In the genomic region with DNA sequence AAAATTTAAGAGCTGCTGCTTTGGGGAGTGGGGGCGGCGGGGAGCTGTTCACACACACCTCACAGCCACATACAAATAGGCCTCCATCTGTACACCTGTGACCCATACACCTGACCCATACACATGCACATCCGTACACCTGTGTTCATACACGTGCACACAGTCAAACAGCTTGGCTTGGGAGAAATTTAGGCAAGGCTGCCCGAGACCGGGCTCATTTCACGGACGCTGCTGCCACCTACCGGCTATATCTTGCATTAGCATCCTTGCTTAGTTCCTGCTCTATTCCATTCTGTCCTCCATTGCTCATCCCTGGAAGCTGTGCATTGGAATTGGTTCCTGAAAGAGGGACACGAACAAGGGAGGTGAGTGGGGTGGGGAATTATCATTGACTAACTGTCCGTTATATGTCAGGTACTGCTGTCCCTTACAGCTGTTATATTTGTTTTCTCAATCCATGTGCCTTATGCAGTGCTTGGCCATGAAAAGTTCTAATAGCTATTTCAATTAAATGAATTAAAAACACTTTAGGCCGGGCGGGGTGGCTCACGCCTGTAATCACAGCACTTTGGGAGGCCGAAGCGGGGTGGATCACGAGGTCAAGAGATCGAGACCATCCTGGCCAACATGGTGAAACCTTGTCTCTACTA, we compare ENCODE assay signal across 8 cellular contexts. TPM values are rescaled to one million over a fixed set of nuclear protein-coding genes. Genes with fewer than 3 reads are reported as not detected.
DNase-seq lines count a peak whose midpoint lies in the region; ATAC-seq, FAIRE-seq and TF ChIP-seq lines count a peak whose summit lies in the region.

No MANE protein-coding gene starts in this region.

- peak; percentile 74 to 76 for ATAC-seq in activated T-cell treated with anti-CD3 and anti-CD28 coated beads, Interleukin-2, amount 50 U/mL, for 4 hours
- ATAC-seq in HG03565 (IDR thresholded peaks at IDR 0.05; ENCODE audit: unreplicated experiment), result no peak

- peaks cover 5% of the 10 kb centered on the region for H3K4me1 Mint-ChIP-seq in activated T-cell treated with anti-CD3 and anti-CD28 coated beads, Interleukin-2, amount 50 U/mL, for 4 hours (ENCODE audit: low read depth)
- H3K4me1 Mint-ChIP-seq in neural crest cell, result peaks cover 5% of the 10 kb centered on the region

- no peaks in the 10 kb centered on the region for H3K36me3 Mint-ChIP-seq in activated T-cell treated with anti-CD3 and anti-CD28 coated beads, Interleukin-2, amount 50 U/mL, for 4 hours (ENCODE audit: insufficient read depth)
- no peaks in the 10 kb centered on the region for H3K36me3 Mint-ChIP-seq in neural crest cell (ENCODE audit: low read depth)

- H3K27me3 Mint-ChIP-seq in activated T-cell treated with anti-CD3 and anti-CD28 coated beads, Interleukin-2, amount 50 U/mL, for 4 hours (ENCODE audit: low read depth), result peaks cover 3% of the 10 kb centered on the region
- peaks cover 7% of the 10 kb centered on the region for H3K27me3 Mint-ChIP-seq in neural crest cell (ENCODE audit: low read depth)

- no peak overlapping the region for H3K4me3 Mint-ChIP-seq in activated T-cell treated with anti-CD3 and anti-CD28 coated beads, Interleukin-2, amount 50 U/mL, for 4 hours
- no peak overlapping the region for H3K4me3 Mint-ChIP-seq in neural crest cell

- TF ChIP-seq CTCF in LNCAP (IDR thresholded peaks at IDR 0.05) (peak; percentile 88), fibroblast of mammary gland (conservative IDR thresholded peaks at IDR 0.05; ENCODE audit: control insufficient read depth, insufficient read depth, low read depth, low read length) (peak; percentile 94), neural crest cell (conservative IDR thresholded peaks at IDR 0.05) (peak; percentile 99)

- peak; percentile 90 for DNase-seq in GM03348 (ENCODE audit: low spot score)
- peak; percentile 62 for DNase-seq in RCC 7860 (ENCODE audit: low spot score)
- peak; percentile 77 for DNase-seq in activated T-cell treated with anti-CD3 and anti-CD28 coated beads, Interleukin-2, amount 50 U/mL, for 4 hours
- DNase-seq in fibroblast of mammary gland (ENCODE audit: low read depth), result peak; percentile 70
- peak; percentile 80 for DNase-seq in neural crest cell (ENCODE audit: low read depth, low spot score)
- peak; percentile 35 for DNase-seq in stromal cell of bone marrow (ENCODE audit: low read depth)

- no peaks in the 10 kb centered on the region for H3K9me3 Mint-ChIP-seq in activated T-cell treated with anti-CD3 and anti-CD28 coated beads, Interleukin-2, amount 50 U/mL, for 4 hours
- H3K9me3 Mint-ChIP-seq in neural crest cell, result no peaks in the 10 kb centered on the region

- H3K4me3 ChIP-seq in fibroblast of mammary gland (ENCODE audit: control insufficient read depth, low read depth, low read length), result no peak overlapping the region

- peak; percentile 63 for FAIRE-seq in RCC 7860 (lab: Jason Lieb, UNC)

- H3K27ac Mint-ChIP-seq in neural crest cell (ENCODE audit: unreplicated experiment), result no peak overlapping the region

RNA-seq across cellular contexts. Expression of gene EPB41, which starts 37.1 kb away (rescaled TPM):
- 10 to 100 TPM; 64.3 to 66.3 (median 65.8) TPM for total RNA-seq in activated T-cell treated with anti-CD3 and anti-CD28 coated beads, Interleukin-2, amount 50 U/mL, for 4 hours
- 108 and 119 TPM in 2 replicates for total RNA-seq in neural crest cell

Comparison
In these comparisons a context has a peak if more than half of its experiments do, and no peak if none do; other contexts are left out.
1. DNase-seq: peak in every context shown above with its lines; median percentile 90 in GM03348; 80 in neural crest cell; 77 in activated T-cell treated with anti-CD3 and anti-CD28 coated beads, Interleukin-2, amount 50 U/mL, for 4 hours; 70 in fibroblast of mammary gland; 62 in RCC 7860; 35 in stromal cell of bone marrow.